In genomic region chr5:170986598-170986997, GRCh38 we compare ENCODE assay signal across 11 cellular contexts.
DNase-seq lines count a peak whose midpoint lies in the region; ATAC-seq, FAIRE-seq and TF ChIP-seq lines count a peak whose summit lies in the region.
"Had no signal": no experiment of that assay in that cellular context is flagged by ENCODE, and none has a peak within 500 bp of the region (broad histone marks: within the 10 kb centered on the region; RNA-seq: fewer than 3 reads in every experiment).

No MANE protein-coding gene starts in this region.

- TF ChIP-seq POLR2A in heart left ventricle (IDR thresholded peaks at IDR 0.05): no peak

- H3K4me3 ChIP-seq in small intestine (ENCODE audit: low read depth in 1 of 2, low read length in 2 of 2) (no peak overlapping the region), right cardiac atrium (ENCODE audit: low read length) (no peak overlapping the region), heart left ventricle (no peak overlapping the region)

- no peaks in the 10 kb centered on the region for H3K36me3 ChIP-seq in small intestine (ENCODE audit: control insufficient read depth in 2 of 2, insufficient read depth in 2 of 2, low read length in 2 of 2)
- H3K36me3 ChIP-seq in heart left ventricle: no peaks in the 10 kb centered on the region

- no peaks in the 10 kb centered on the region for H3K36me3 Mint-ChIP-seq in activated CD8-positive, alpha-beta T cell treated with anti-CD3 and anti-CD28 coated beads, Interleukin-2, amount 10 ng/mL, durations not matched to agents 7 days and 5 days (ENCODE audit: low read depth)

- H3K9me3 ChIP-seq in small intestine (ENCODE audit: control insufficient read depth, low read depth) (no peaks in the 10 kb centered on the region), right cardiac atrium (ENCODE audit: control insufficient read depth, low read length) (no peaks in the 10 kb centered on the region), heart left ventricle (no peaks in the 10 kb centered on the region)

- H3K27ac ChIP-seq in small intestine (ENCODE audit: low read depth in 1 of 2, low read length in 1 of 2) (no peak overlapping the region), right cardiac atrium (ENCODE audit: low read length) (no peak overlapping the region), heart left ventricle (no peak overlapping the region)

- no peak for FAIRE-seq in small intestine (lab: Jason Lieb, UNC)
- FAIRE-seq: islet of Langerhans had no signal

- DNase-seq in NCI-H2196 (lab: John Stamatoyannopoulos, UW; ENCODE audit: unreplicated experiment) (peak; percentile 6), NCI-H2196 treated with DMSO at 0.1 percent for 48 hours (lab: John Stamatoyannopoulos, UW; ENCODE audit: unreplicated experiment) (no peak), NCI-H460 (ENCODE audit: extremely low read depth, low read depth) (peak; percentile 3), dermis blood vessel endothelial cell (peak; percentile 83), small intestine (peak; percentile 2), right cardiac atrium (no peak), heart left ventricle (no peak)
- DNase-seq in activated CD8-positive, alpha-beta T cell treated with anti-CD3 and anti-CD28 coated beads, Interleukin-2, amount 10 ng/mL, durations not matched to agents 7 days and 5 days: no peak
- DNase-seq: activated CD4-positive, alpha-beta T cell treated with anti-CD3 and anti-CD28 coated beads, Interleukin-2, amount 50 U/mL, for 4 hours had no signal

- ATAC-seq in right cardiac atrium (no peak), heart left ventricle (no peak)
- ATAC-seq in activated CD8-positive, alpha-beta T cell treated with anti-CD3 and anti-CD28 coated beads, Interleukin-2, amount 10 ng/mL, durations not matched to agents 7 days and 5 days: no peak

- POLR2A ChIA-PET in activated CD8-positive, alpha-beta T cell treated with anti-CD3 and anti-CD28 coated beads, Interleukin-2, amount 10 ng/mL, durations not matched to agents 7 days and 5 days (lab: Charles Lee): no interaction called here

- peak in 1 of 12 donors; percentile 23 for TF ChIP-seq CTCF in heart left ventricle (IDR thresholded peaks at IDR 0.05)

- no peaks in the 10 kb centered on the region for H3K4me1 Mint-ChIP-seq in activated CD8-positive, alpha-beta T cell treated with anti-CD3 and anti-CD28 coated beads, Interleukin-2, amount 10 ng/mL, durations not matched to agents 7 days and 5 days (ENCODE audit: low read depth)
- H3K4me1 Mint-ChIP-seq: B cell had no signal

- H3K4me1 ChIP-seq in small intestine (ENCODE audit: control insufficient read depth in 2 of 2, insufficient read depth in 1 of 2, low read depth in 1 of 2, low read length in 1 of 2): no peaks in the 10 kb centered on the region
- no peaks in the 10 kb centered on the region for H3K4me1 ChIP-seq in right cardiac atrium (ENCODE audit: control insufficient read depth, insufficient read depth, low read length)
- no peaks in the 10 kb centered on the region for H3K4me1 ChIP-seq in heart left ventricle

- no peaks in the 10 kb centered on the region for H3K27me3 ChIP-seq in small intestine (ENCODE audit: control insufficient read depth in 2 of 2, insufficient read depth in 2 of 2, low read length in 2 of 2)
- no peaks in the 10 kb centered on the region for H3K27me3 ChIP-seq in right cardiac atrium (ENCODE audit: control insufficient read depth, insufficient read depth)
- no peaks in the 10 kb centered on the region for H3K27me3 ChIP-seq in heart left ventricle

- H3K9me3 Mint-ChIP-seq in activated CD8-positive, alpha-beta T cell treated with anti-CD3 and anti-CD28 coated beads, Interleukin-2, amount 10 ng/mL, durations not matched to agents 7 days and 5 days (ENCODE audit: insufficient read depth): peaks cover 2% of the 10 kb centered on the region

- intact Hi-C loops in right cardiac atrium (cut with DNase I): no loop called here
- intact Hi-C loops in heart left ventricle (cut with DNase I): no loop called here

- no peak overlapping the region for H3K27ac Mint-ChIP-seq in activated CD8-positive, alpha-beta T cell treated with anti-CD3 and anti-CD28 coated beads, Interleukin-2, amount 10 ng/mL, durations not matched to agents 7 days and 5 days
- H3K27ac Mint-ChIP-seq: B cell had no signal

- peaks cover 2% of the 10 kb centered on the region for H3K27me3 Mint-ChIP-seq in activated CD8-positive, alpha-beta T cell treated with anti-CD3 and anti-CD28 coated beads, Interleukin-2, amount 10 ng/mL, durations not matched to agents 7 days and 5 days (ENCODE audit: low read depth)
- H3K27me3 Mint-ChIP-seq: B cell had no signal

- WGBS in small intestine, 3 donors: 6 to 38% (median 29%) methylated on average over 1 of the region's 1 CpG
- WGBS in right cardiac atrium: 0% methylated on average over 1 of the region's 1 CpG
- WGBS in heart left ventricle, 4 donors: 0 to 39% (median 17%) methylated on average over 1 of the region's 1 CpG

- CTCF ChIA-PET in activated CD8-positive, alpha-beta T cell treated with anti-CD3 and anti-CD28 coated beads, Interleukin-2, amount 10 ng/mL, durations not matched to agents 7 days and 5 days (lab: Charles Lee): no interaction called here

- H3K4me3 Mint-ChIP-seq in activated CD8-positive, alpha-beta T cell treated with anti-CD3 and anti-CD28 coated beads, Interleukin-2, amount 10 ng/mL, durations not matched to agents 7 days and 5 days: no peak overlapping the region
- H3K4me3 Mint-ChIP-seq: B cell had no signal

Comparison
In these comparisons a context has a peak if more than half of its experiments do, and no peak if none do; other contexts are left out.
1. DNase-seq: peak in NCI-H2196 (single experiment), NCI-H460 (single experiment), dermis blood vessel endothelial cell (single experiment) and small intestine (single experiment); none in NCI-H2196 treated with DMSO at 0.1 percent for 48 hours (single experiment), right cardiac atrium (0 of 3), heart left ventricle (0 of 5) and activated CD8-positive, alpha-beta T cell treated with anti-CD3 and anti-CD28 coated beads, Interleukin-2, amount 10 ng/mL, durations not matched to agents 7 days and 5 days (single experiment).